ENCODE assay signal across 9 cellular contexts in the genomic region with DNA sequence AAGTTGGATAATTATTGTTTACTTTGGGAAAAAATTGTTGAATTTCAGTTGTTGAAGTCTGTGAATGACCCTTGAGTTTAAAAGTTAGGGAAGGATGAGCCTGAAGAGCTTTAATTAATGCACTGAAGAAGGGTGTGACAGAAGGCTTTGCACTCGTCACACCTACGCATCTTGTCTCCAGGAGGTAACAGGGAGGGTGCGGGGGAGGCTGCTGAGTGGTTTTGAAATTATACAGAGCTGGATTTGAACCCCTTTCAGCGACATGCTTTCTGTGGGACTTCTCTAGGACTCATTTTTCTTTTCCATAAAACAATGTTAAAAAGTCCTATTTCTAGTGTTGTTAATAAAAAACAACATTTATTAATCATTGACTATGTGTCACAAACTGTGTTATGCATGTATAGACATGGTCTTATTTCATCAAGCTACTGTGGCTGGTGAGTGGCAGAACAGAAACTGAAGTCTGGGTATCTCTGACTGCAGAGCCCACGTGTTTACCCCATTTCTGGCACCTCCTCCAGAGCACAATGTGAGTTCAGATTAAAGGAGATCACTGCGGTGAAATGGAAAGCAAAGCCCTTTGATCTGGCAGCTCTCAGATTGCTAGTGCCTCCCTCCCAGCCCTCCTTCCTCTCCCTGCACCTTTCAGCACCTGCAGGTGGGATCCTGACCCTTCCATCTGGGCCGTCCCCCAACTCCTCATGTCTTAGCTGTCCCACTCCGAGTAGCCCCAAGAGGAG.
DNase-seq lines count a peak whose midpoint lies in the region; ATAC-seq and TF ChIP-seq lines count a peak whose summit lies in the region.
"Had no signal": no experiment of that assay in that cellular context is flagged by ENCODE, and none has a peak within 500 bp of the region (broad histone marks: within the 10 kb centered on the region; RNA-seq: fewer than 3 reads in every experiment).

No MANE protein-coding gene starts in this region.

- no peak overlapping the region for H3K27ac ChIP-seq in DND-41 (ENCODE audit: low read length)
- H3K27ac ChIP-seq in mesendoderm (ENCODE audit: low read depth, low read length), result no peak overlapping the region
- H3K27ac ChIP-seq in Peyer's patch, result no peak overlapping the region

- H3K79me2 ChIP-seq in DND-41 (ENCODE audit: insufficient read depth, low read length) (no peaks in the 10 kb centered on the region), mesendoderm (ENCODE audit: control insufficient read depth, insufficient read depth, low read length) (no peaks in the 10 kb centered on the region)

- no peak overlapping the region for H4K8ac ChIP-seq in mesendoderm (ENCODE audit: low read depth, low read length)

- no peak overlapping the region for H3K18ac ChIP-seq in mesendoderm (ENCODE audit: low read length)

- no peak for TF ChIP-seq POLR2A in Peyer's patch (IDR thresholded peaks at IDR 0.05)

- no peak overlapping the region for H3K4ac ChIP-seq in mesendoderm (ENCODE audit: low read depth, low read length)

- H2AFZ ChIP-seq in DND-41 (ENCODE audit: low read depth, low read length), result no peak overlapping the region

- DNase-seq in DND-41 (peak; percentile 40), mesendoderm (peak; percentile 30), NCI-H345 treated with DMSO at 0.1 percent for 48 hours (lab: John Stamatoyannopoulos, UW; ENCODE audit: unreplicated experiment) (no peak), Peyer's patch (no peak), RKO (ENCODE audit: low spot score) (no peak), germinal center (ENCODE audit: low spot score) (no peak)
- DNase-seq in activated CD8-positive, alpha-beta memory T cell treated with anti-CD3 and anti-CD28 coated beads for 24 hours, result peak; percentile 68
- DNase-seq: endodermal cell had no signal

- no peak overlapping the region for H3K56ac ChIP-seq in mesendoderm (ENCODE audit: low read length)

- H2AK5ac ChIP-seq in mesendoderm (ENCODE audit: low read length), result no peak overlapping the region

- H3K4me2 ChIP-seq in DND-41 (ENCODE audit: insufficient read depth, low read length) (no peak overlapping the region), mesendoderm (ENCODE audit: low read length) (no peak overlapping the region)

- H3K79me1 ChIP-seq in mesendoderm (ENCODE audit: low read length), result no peaks in the 10 kb centered on the region

- no peak overlapping the region for H2BK120ac ChIP-seq in mesendoderm (ENCODE audit: low read depth, low read length)

- no peak overlapping the region for H4K5ac ChIP-seq in mesendoderm (ENCODE audit: low read length)

- H3K23ac ChIP-seq in mesendoderm (ENCODE audit: low read length), result no peak overlapping the region

- H3K4me3 ChIP-seq in DND-41 (ENCODE audit: low read depth in 1 of 2, low read length in 2 of 2) (no peak overlapping the region), mesendoderm (ENCODE audit: low read length) (no peak overlapping the region), Peyer's patch (no peak overlapping the region)

- no peaks in the 10 kb centered on the region; the same call in 1 of the 2 replicates for H4K20me1 ChIP-seq in DND-41 (ENCODE audit: insufficient read depth, low read length)

- no peak overlapping the region for H2BK15ac ChIP-seq in mesendoderm (replicated peaks; ENCODE audit: low read depth)

- no peak overlapping the region for H3K9ac ChIP-seq in DND-41 (ENCODE audit: low read depth, low read length)
- no peak overlapping the region for H3K9ac ChIP-seq in mesendoderm (ENCODE audit: low read length)

- H3K9me3 ChIP-seq in DND-41 (ENCODE audit: insufficient read depth, low read length, severe bottlenecking) (no peaks in the 10 kb centered on the region), Peyer's patch (no peaks in the 10 kb centered on the region)

- H3K27me3 ChIP-seq in DND-41 (ENCODE audit: insufficient read depth, low read length, poor library complexity) (no peaks in the 10 kb centered on the region), mesendoderm (ENCODE audit: insufficient read depth, low read length, poor library complexity) (no peaks in the 10 kb centered on the region), Peyer's patch (no peaks in the 10 kb centered on the region)

- H3K36me3 ChIP-seq in DND-41 (ENCODE audit: insufficient read depth, low read length), result no peaks in the 10 kb centered on the region
- H3K36me3 ChIP-seq in mesendoderm (ENCODE audit: control insufficient read depth, insufficient read depth, low read length), result no peaks in the 10 kb centered on the region
- no peaks in the 10 kb centered on the region for H3K36me3 ChIP-seq in Peyer's patch

- ATAC-seq in DND-41 (ENCODE audit: insufficient read depth, low read depth) (peak; percentile 95), HG03108 (IDR thresholded peaks at IDR 0.05; ENCODE audit: unreplicated experiment) (peak; percentile 53)

- H3K4me1 ChIP-seq in DND-41 (ENCODE audit: insufficient read depth, low read length) (no peaks in the 10 kb centered on the region), mesendoderm (ENCODE audit: control insufficient read depth, low read depth, low read length) (no peaks in the 10 kb centered on the region), Peyer's patch (no peaks in the 10 kb centered on the region)

- TF ChIP-seq CTCF in DND-41 (IDR thresholded peaks at IDR 0.05; ENCODE audit: borderline replicate concordance, extremely low read depth, low read length, poor library complexity, severe bottlenecking), result no peak
- TF ChIP-seq CTCF in Peyer's patch (IDR thresholded peaks at IDR 0.05), result no peak

- WGBS in mesendoderm (ENCODE audit: extremely low coverage, insufficient coverage, low lambda C conversion rate), result no CpG with 5 or more reads among the region's 8 CpGs

- H2BK5ac ChIP-seq in mesendoderm (ENCODE audit: low read length), result no peak overlapping the region

Comparison
In these comparisons a context has a peak if more than half of its experiments do, and no peak if none do; other contexts are left out.
1. DNase-seq: peak in DND-41 (single experiment), activated CD8-positive, alpha-beta memory T cell treated with anti-CD3 and anti-CD28 coated beads for 24 hours (single experiment) and mesendoderm (single experiment); none in NCI-H345 treated with DMSO at 0.1 percent for 48 hours (single experiment), Peyer's patch (0 of 3), RKO (single experiment) and germinal center (single experiment).